In genomic region chr12:111304642-111305071, GRCh38 we compare ENCODE assay signal across 8 cellular contexts.
A peak's percentile ranks its signal among the peaks of the same experiment; 100 is the strongest.
DNase-seq lines count a peak whose midpoint lies in the region; ATAC-seq and TF ChIP-seq lines count a peak whose summit lies in the region.

No MANE protein-coding gene starts in this region.

- 56 to 58% methylated on average over 3 of the region's 3 CpGs for WGBS in testis, 2 donors

- intact Hi-C loops in natural killer cell (cut with micrococcal nuclease), result no loop called here
- intact Hi-C loops in activated CD4-positive, alpha-beta T cell treated with anti-CD3 and anti-CD28 coated beads, Interleukin-2, amount 10 ng/mL, durations not matched to agents 24 days and 14 days (cut with micrococcal nuclease), result no loop called here
- intact Hi-C loops in testis (cut with DNase I; ENCODE audit: low total_unique reads), result loop anchor here (10.0 kb wide), 1 partner anchor 370 kb away; no protein-coding TSS in a partner anchor

- no peak for TF ChIP-seq POLR2A in testis (IDR thresholded peaks at IDR 0.05)

- H3K4me3 Mint-ChIP-seq in natural killer cell, result no peak overlapping the region
- no peak overlapping the region for H3K4me3 Mint-ChIP-seq in natural killer cell treated with Interleukin-12 subunit alpha and Interleukin-12 subunit beta and Interleukin-15 and Interleukin-18, amount 100 ng/mL, for 72 hours
- H3K4me3 Mint-ChIP-seq in activated CD4-positive, alpha-beta T cell treated with anti-CD3 and anti-CD28 coated beads, Interleukin-2, amount 10 ng/mL, durations not matched to agents 24 days and 14 days, result no peak overlapping the region

- H3K36me3 Mint-ChIP-seq in natural killer cell, result peaks cover 17% of the 10 kb centered on the region
- H3K36me3 Mint-ChIP-seq in natural killer cell treated with Interleukin-12 subunit alpha and Interleukin-12 subunit beta and Interleukin-15 and Interleukin-18, amount 100 ng/mL, for 72 hours, result peaks cover 19% of the 10 kb centered on the region
- no peaks in the 10 kb centered on the region for H3K36me3 Mint-ChIP-seq in activated CD4-positive, alpha-beta T cell treated with anti-CD3 and anti-CD28 coated beads, Interleukin-2, amount 10 ng/mL, durations not matched to agents 24 days and 14 days (ENCODE audit: low read depth)

- no peak overlapping the region for H3K27ac Mint-ChIP-seq in natural killer cell
- no peak overlapping the region for H3K27ac Mint-ChIP-seq in natural killer cell treated with Interleukin-12 subunit alpha and Interleukin-12 subunit beta and Interleukin-15 and Interleukin-18, amount 100 ng/mL, for 72 hours
- H3K27ac Mint-ChIP-seq in activated CD4-positive, alpha-beta T cell treated with anti-CD3 and anti-CD28 coated beads, Interleukin-2, amount 10 ng/mL, durations not matched to agents 24 days and 14 days, result no peak overlapping the region

- ATAC-seq in natural killer cell (no peak), foreskin keratinocyte (no peak)
- ATAC-seq in natural killer cell treated with Interleukin-12 subunit alpha and Interleukin-12 subunit beta and Interleukin-15 and Interleukin-18, amount 100 ng/mL, for 72 hours, result no peak

- peaks cover 0 to 3% of the 10 kb centered on the region in 2 donors for H3K27me3 Mint-ChIP-seq in natural killer cell (ENCODE audit: low read depth in 2 of 2)
- peaks cover 2 to 10% of the 10 kb centered on the region in 2 donors for H3K27me3 Mint-ChIP-seq in natural killer cell treated with Interleukin-12 subunit alpha and Interleukin-12 subunit beta and Interleukin-15 and Interleukin-18, amount 100 ng/mL, for 72 hours
- no peaks in the 10 kb centered on the region for H3K27me3 Mint-ChIP-seq in activated CD4-positive, alpha-beta T cell treated with anti-CD3 and anti-CD28 coated beads, Interleukin-2, amount 10 ng/mL, durations not matched to agents 24 days and 14 days

- no peaks in the 10 kb centered on the region for H3K4me1 ChIP-seq in foreskin keratinocyte
- no peaks in the 10 kb centered on the region for H3K4me1 ChIP-seq in testis

- H3K4me3 ChIP-seq in testis, result no peak overlapping the region

- peaks cover 10 to 11% of the 10 kb centered on the region in 2 donors for H3K9me3 Mint-ChIP-seq in natural killer cell
- H3K9me3 Mint-ChIP-seq in natural killer cell treated with Interleukin-12 subunit alpha and Interleukin-12 subunit beta and Interleukin-15 and Interleukin-18, amount 100 ng/mL, for 72 hours, result peaks cover 10% of the 10 kb centered on the region
- peaks cover 10% of the 10 kb centered on the region for H3K9me3 Mint-ChIP-seq in activated CD4-positive, alpha-beta T cell treated with anti-CD3 and anti-CD28 coated beads, Interleukin-2, amount 10 ng/mL, durations not matched to agents 24 days and 14 days

- H3K36me3 ChIP-seq in testis (ENCODE audit: low read depth, missing control alignments), result no peaks in the 10 kb centered on the region

- H3K27ac ChIP-seq in foreskin keratinocyte (no peak overlapping the region), testis (no peak overlapping the region)

- H3K4me1 Mint-ChIP-seq in natural killer cell, result peaks cover 0 to 1% of the 10 kb centered on the region in 2 donors
- H3K4me1 Mint-ChIP-seq in natural killer cell treated with Interleukin-12 subunit alpha and Interleukin-12 subunit beta and Interleukin-15 and Interleukin-18, amount 100 ng/mL, for 72 hours (ENCODE audit: low read depth in 2 of 2), result peaks cover 0 to 3% of the 10 kb centered on the region in 2 donors
- H3K4me1 Mint-ChIP-seq in activated CD4-positive, alpha-beta T cell treated with anti-CD3 and anti-CD28 coated beads, Interleukin-2, amount 10 ng/mL, durations not matched to agents 24 days and 14 days, result peaks cover 2% of the 10 kb centered on the region

- H3K9me3 ChIP-seq in testis, result no peaks in the 10 kb centered on the region

- DNase-seq in natural killer cell (peak; percentile 33), foreskin keratinocyte (no peak), testis (peak; percentile 61), NCI-H526 treated with DMSO at 0.1 percent for 48 hours (lab: John Stamatoyannopoulos, UW) (no peak), NCI-H226 (no peak), cerebellum (ENCODE audit: low spot score) (no peak)
- no peak for DNase-seq in natural killer cell treated with Interleukin-12 subunit alpha and Interleukin-12 subunit beta and Interleukin-15 and Interleukin-18, amount 100 ng/mL, for 72 hours (ENCODE audit: low spot score)
- DNase-seq in activated CD4-positive, alpha-beta T cell treated with anti-CD3 and anti-CD28 coated beads, Interleukin-2, amount 10 ng/mL, durations not matched to agents 24 days and 14 days, result peak; percentile 76

- peak; percentile 58 for TF ChIP-seq CTCF in natural killer cell (IDR thresholded peaks at IDR 0.05)
- TF ChIP-seq CTCF in foreskin keratinocyte (conservative IDR thresholded peaks at IDR 0.05), result peak; percentile 71
- peak in 2 of 3 experiments; percentile 67 to 71 for TF ChIP-seq CTCF in testis (IDR thresholded peaks at IDR 0.05)

- H3K27me3 ChIP-seq in foreskin keratinocyte, result no peaks in the 10 kb centered on the region
- no peaks in the 10 kb centered on the region for H3K27me3 ChIP-seq in testis

Comparison
In these comparisons a context has a peak if more than half of its experiments do, and no peak if none do; other contexts are left out.
1. DNase-seq: peak in natural killer cell (single experiment), activated CD4-positive, alpha-beta T cell treated with anti-CD3 and anti-CD28 coated beads, Interleukin-2, amount 10 ng/mL, durations not matched to agents 24 days and 14 days (single experiment) and testis (single experiment); none in natural killer cell treated with Interleukin-12 subunit alpha and Interleukin-12 subunit beta and Interleukin-15 and Interleukin-18, amount 100 ng/mL, for 72 hours (single experiment), foreskin keratinocyte (0 of 2), NCI-H526 treated with DMSO at 0.1 percent for 48 hours (single experiment), NCI-H226 (single experiment) and cerebellum (single experiment).
2. Peak in every context shown above with its lines, with median percentiles within 50 percentile points of each other: CTCF ChIP-seq.